In genomic region chr10:10530313-10530712, GRCh38 we compare ENCODE assay signal across 27 cellular contexts.
"Had no signal": no experiment of that assay in that cellular context is flagged by ENCODE, and none has a peak within 500 bp of the region (broad histone marks: within the 10 kb centered on the region; RNA-seq: fewer than 3 reads in every experiment).

No MANE protein-coding gene starts in this region.

- H2AFZ ChIP-seq: parathyroid adenoma had no signal

- H3K4me3 Mint-ChIP-seq: natural killer cell; nephron; neural progenitor cell; stimulated activated effector memory CD8-positive, alpha-beta T cell treated with anti-CD3 and anti-CD28 coated beads, Interleukin-12 subunit alpha, Interleukin-12 subunit beta, amount 100 ng/mL, for 72 hours; stimulated activated naive B cell treated with anti-CD40 and anti-IgM and Interleukin-4, amounts not matched to agents 10 μg/mL and 1 μg/mL and 100 μg/mL, for 72 hours; stimulated activated naive CD8-positive, alpha-beta T cell treated with anti-CD3 and anti-CD28 coated beads, Interleukin-15, Interleukin-2, amounts not matched to agents 100 ng/mL and 50 ng/mL, for 24 hours had no signal

- H3K27ac ChIP-seq: neural progenitor cell, ovary, parathyroid adenoma, psoas muscle, right lobe of liver, sigmoid colon, stomach, thoracic aorta, thyroid gland, tibial nerve, upper lobe of left lung, vagina had no signal

- H3K4me2 ChIP-seq: neural progenitor cell had no signal

- H3K4me3 ChIP-seq: neural progenitor cell, ovary, psoas muscle, right lobe of liver, sigmoid colon, stomach, thoracic aorta, thyroid gland, tibial nerve, upper lobe of left lung, vagina had no signal

- H3K4me1 Mint-ChIP-seq: natural killer cell; nephron; stimulated activated effector memory CD8-positive, alpha-beta T cell treated with anti-CD3 and anti-CD28 coated beads, Interleukin-12 subunit alpha, Interleukin-12 subunit beta, amount 100 ng/mL, for 72 hours; stimulated activated naive B cell treated with anti-CD40 and anti-IgM and Interleukin-4, amounts not matched to agents 10 μg/mL and 1 μg/mL and 100 μg/mL, for 72 hours had no signal

- H3K79me2 ChIP-seq: parathyroid adenoma had no signal

- ATAC-seq: natural killer cell; psoas muscle; right lobe of liver; stimulated activated effector memory CD8-positive, alpha-beta T cell treated with anti-CD3 and anti-CD28 coated beads, Interleukin-12 subunit alpha, Interleukin-12 subunit beta, amount 100 ng/mL, for 72 hours; stimulated activated naive B cell treated with anti-CD40 and anti-IgM and Interleukin-4, amounts not matched to agents 10 μg/mL and 1 μg/mL and 100 μg/mL, for 72 hours had no signal

- H3K36me3 ChIP-seq: neural progenitor cell, ovary, right lobe of liver, sigmoid colon, stomach, thoracic aorta, thyroid gland, tibial nerve, upper lobe of left lung, vagina had no signal

- H3K27me3 ChIP-seq: neural progenitor cell, ovary, right lobe of liver, sigmoid colon, stomach, thyroid gland, tibial nerve, upper lobe of left lung, vagina had no signal

- H3K9me3 Mint-ChIP-seq: natural killer cell; stimulated activated effector memory CD8-positive, alpha-beta T cell treated with anti-CD3 and anti-CD28 coated beads, Interleukin-12 subunit alpha, Interleukin-12 subunit beta, amount 100 ng/mL, for 72 hours; stimulated activated naive CD8-positive, alpha-beta T cell treated with anti-CD3 and anti-CD28 coated beads, Interleukin-15, Interleukin-2, amounts not matched to agents 100 ng/mL and 50 ng/mL, for 24 hours had no signal

- H3K27ac Mint-ChIP-seq: natural killer cell; nephron; neural progenitor cell; progenitor cell of endocrine pancreas; stimulated activated effector memory CD8-positive, alpha-beta T cell treated with anti-CD3 and anti-CD28 coated beads, Interleukin-12 subunit alpha, Interleukin-12 subunit beta, amount 100 ng/mL, for 72 hours; stimulated activated naive B cell treated with anti-CD40 and anti-IgM and Interleukin-4, amounts not matched to agents 10 μg/mL and 1 μg/mL and 100 μg/mL, for 72 hours; stimulated activated naive CD8-positive, alpha-beta T cell treated with anti-CD3 and anti-CD28 coated beads, Interleukin-15, Interleukin-2, amounts not matched to agents 100 ng/mL and 50 ng/mL, for 24 hours had no signal

- H3K4me1 ChIP-seq: neural progenitor cell, parathyroid adenoma, psoas muscle, right lobe of liver, stomach, thyroid gland, tibial nerve, upper lobe of left lung, vagina had no signal

- H3K9ac ChIP-seq: neural progenitor cell, parathyroid adenoma had no signal

- H3K9me3 ChIP-seq: ovary, psoas muscle, right lobe of liver, sigmoid colon, stomach, thoracic aorta, thyroid gland, tibial nerve, upper lobe of left lung, vagina had no signal

- DNase-seq: natural killer cell; occipital lobe; ovary; posterior cingulate gyrus; psoas muscle; right lobe of liver; sigmoid colon; small intestine; stimulated activated CD4-positive, alpha-beta T cell treated with anti-CD3 and anti-CD28 coated beads, Interleukin-15, amount 100 ng/mL, for 24 hours; stimulated activated CD4-positive, alpha-beta T cell treated with anti-CD3 and anti-CD28 coated beads, Interleukin-2, amount 100 ng/mL, for 24 hours; stimulated activated CD4-positive, alpha-beta T cell treated with anti-CD3 and anti-CD28 coated beads, Interleukin-2, amount 100 ng/mL, for 48 hours; stimulated activated CD4-positive, alpha-beta T cell treated with anti-CD3 and anti-CD28 coated beads, Interleukin-4, amount 100 ng/mL, for 24 hours; stimulated activated naive B cell treated with anti-CD40 and anti-IgM and Interleukin-4, amounts not matched to agents 10 μg/mL and 1 μg/mL and 100 μg/mL, for 72 hours; stimulated activated naive CD4-positive, alpha-beta T cell treated with Interleukin-2 at 50 U/mL for 16 hours; stomach; thyroid gland; trophoblast cell; upper lobe of left lung had no signal

- H3K36me3 Mint-ChIP-seq: natural killer cell; neural progenitor cell; stimulated activated effector memory CD8-positive, alpha-beta T cell treated with anti-CD3 and anti-CD28 coated beads, Interleukin-12 subunit alpha, Interleukin-12 subunit beta, amount 100 ng/mL, for 72 hours; stimulated activated naive B cell treated with anti-CD40 and anti-IgM and Interleukin-4, amounts not matched to agents 10 μg/mL and 1 μg/mL and 100 μg/mL, for 72 hours had no signal
